22 cellular contexts compared by ENCODE assay signal in genomic region chr2:144780983-144781382, GRCh38.
A peak's percentile ranks its signal among the peaks of the same experiment; 100 is the strongest.
DNase-seq lines count a peak whose midpoint lies in the region; ATAC-seq and TF ChIP-seq lines count a peak whose summit lies in the region.
"Had no signal": no experiment of that assay in that cellular context is flagged by ENCODE, and none has a peak within 500 bp of the region (broad histone marks: within the 10 kb centered on the region; RNA-seq: fewer than 3 reads in every experiment).

No MANE protein-coding gene starts in this region.

- H3K36me3 ChIP-seq in ovary (no peaks in the 10 kb centered on the region), mucosa of descending colon (ENCODE audit: low read depth) (no peaks in the 10 kb centered on the region)
- H3K36me3 ChIP-seq: BLaER1 treated with 17β-estradiol and CSF1 and Interleukin-3, amounts not matched to agents 10 nM and 100 nM; spleen had no signal

- DNase-seq in DMS 273 (lab: John Stamatoyannopoulos, UW; ENCODE audit: unreplicated experiment) (peak; percentile 4), DMS 273 treated with DMSO at 0.1 percent for 48 hours (lab: John Stamatoyannopoulos, UW) (no peak), M059J (ENCODE audit: low read depth) (peak; percentile 49), astrocyte of the hippocampus (ENCODE audit: low read depth, low spot score) (peak; percentile 31), renal cortical epithelial cell (ENCODE audit: low read depth) (peak; percentile 13), ovary (no peak), mucosa of descending colon (no peak), GOT3 (lab: John Stamatoyannopoulos, UW) (no peak)
- DNase-seq: activated CD4-positive, alpha-beta T cell treated with anti-CD3 and anti-CD28 coated beads, Interleukin-2, amount 10 ng/mL, durations not matched to agents 24 days and 14 days; activated CD8-positive, alpha-beta memory T cell treated with anti-CD3 and anti-CD28 coated beads, Interleukin-2, amount 50 U/mL, for 4 hours; activated gamma-delta T cell treated with Interleukin-2 at 50 U/mL for 16 hours; amygdala; effector CD4-positive, alpha-beta T cell; hippocampal formation; islet precursor cell; NCI-H1930; NCI-H82; RPMI8226; spleen; stimulated activated CD8-positive, alpha-beta memory T cell treated with anti-CD3 and anti-CD28 coated beads, Interleukin-4, amount 100 ng/mL, for 48 hours had no signal

- intact Hi-C loops in ovary (cut with DNase I) = no loop called here
- intact Hi-C loops in mucosa of descending colon (cut with DNase I, micrococcal nuclease) = no loop called here

- ATAC-seq in mucosa of descending colon = no peak

- H3K4me1 ChIP-seq in ovary (ENCODE audit: insufficient read depth) (no peaks in the 10 kb centered on the region), mucosa of descending colon (ENCODE audit: low read depth) (no peaks in the 10 kb centered on the region)
- H3K4me1 ChIP-seq: spleen had no signal

- no peak for TF ChIP-seq CTCF in ovary (IDR thresholded peaks at IDR 0.05)
- TF ChIP-seq CTCF in mucosa of descending colon (IDR thresholded peaks at IDR 0.05) = no peak

- H3K4me3 ChIP-seq in ovary = no peak overlapping the region
- H3K4me3 ChIP-seq in mucosa of descending colon = no peak overlapping the region
- H3K4me3 ChIP-seq: BLaER1 treated with 17β-estradiol and CSF1 and Interleukin-3, amounts not matched to agents 10 nM and 100 nM; spleen had no signal

- 89 to 94% (median 91%) methylated on average over 3 of the region's 3 CpGs for WGBS in ovary, 3 donors

- H3K9me3 ChIP-seq in ovary = no peaks in the 10 kb centered on the region
- no peaks in the 10 kb centered on the region for H3K9me3 ChIP-seq in mucosa of descending colon
- H3K9me3 ChIP-seq: spleen had no signal

- H3K27ac ChIP-seq in ovary = no peak overlapping the region
- H3K27ac ChIP-seq: 22Rv1; BLaER1 treated with 17β-estradiol and CSF1 and Interleukin-3, amounts not matched to agents 10 nM and 100 nM; spleen had no signal

- TF ChIP-seq POLR2A in ovary (IDR thresholded peaks at IDR 0.05) = no peak

- TF ChIP-seq EP300 in ovary (IDR thresholded peaks at IDR 0.05) = no peak

- no peaks in the 10 kb centered on the region for H3K27me3 ChIP-seq in ovary
- H3K27me3 ChIP-seq: BLaER1 treated with 17β-estradiol and CSF1 and Interleukin-3, amounts not matched to agents 10 nM and 100 nM; spleen had no signal

Comparison
In these comparisons a context has a peak if more than half of its experiments do, and no peak if none do; other contexts are left out.
1. DNase-seq: peak in DMS 273 (single experiment), M059J (single experiment), astrocyte of the hippocampus (single experiment) and renal cortical epithelial cell (single experiment); none in DMS 273 treated with DMSO at 0.1 percent for 48 hours (single experiment), ovary (0 of 5), mucosa of descending colon (0 of 3) and GOT3 (single experiment).